ENCODE assay signal across 23 cellular contexts in genomic region chr1:5921671-5922070, GRCh38.
"Had no signal": no experiment of that assay in that cellular context is flagged by ENCODE, and none has a peak within 500 bp of the region (broad histone marks: within the 10 kb centered on the region; RNA-seq: fewer than 3 reads in every experiment).

No MANE protein-coding gene starts in this region.

- H3K9me3 ChIP-seq: esophagus squamous epithelium, heart left ventricle, right atrium auricular region, sigmoid colon, testis, tibial nerve had no signal

- H3K27ac ChIP-seq: epithelial cell of prostate, esophagus squamous epithelium, heart left ventricle, right atrium auricular region, sigmoid colon, testis, tibial nerve had no signal

- FAIRE-seq: frontal cortex had no signal

- H3K27ac Mint-ChIP-seq: natural killer cell treated with Interleukin-12 subunit alpha and Interleukin-12 subunit beta and Interleukin-15 and Interleukin-18, amount 100 ng/mL, for 72 hours; stimulated activated naive B cell treated with anti-CD40 and anti-IgM and Interleukin-4, amounts not matched to agents 10 μg/mL and 1 μg/mL and 100 μg/mL, for 72 hours had no signal

- H3K4me1 ChIP-seq: esophagus squamous epithelium, heart left ventricle, right atrium auricular region, sigmoid colon, testis had no signal

- ATAC-seq: effector memory CD8-positive, alpha-beta T cell; heart left ventricle; left colon; left ventricle myocardium superior; natural killer cell treated with Interleukin-12 subunit alpha and Interleukin-12 subunit beta and Interleukin-15 and Interleukin-18, amount 100 ng/mL, for 72 hours; stimulated activated naive B cell treated with anti-CD40 and anti-IgM and Interleukin-4, amounts not matched to agents 10 μg/mL and 1 μg/mL and 100 μg/mL, for 72 hours; stimulated activated naive CD8-positive, alpha-beta T cell treated with anti-CD3 and anti-CD28 coated beads, Interleukin-15, amount 100 ng/mL, for 72 hours had no signal

- H3K27me3 ChIP-seq: esophagus squamous epithelium, heart left ventricle, right atrium auricular region, sigmoid colon, testis, tibial nerve had no signal

- H3K4me3 ChIP-seq: esophagus squamous epithelium, heart left ventricle, lung, right atrium auricular region, sigmoid colon, skin epidermis, testis, tibial nerve had no signal

- H3K4me3 Mint-ChIP-seq: effector memory CD8-positive, alpha-beta T cell; natural killer cell treated with Interleukin-12 subunit alpha and Interleukin-12 subunit beta and Interleukin-15 and Interleukin-18, amount 100 ng/mL, for 72 hours; stimulated activated naive B cell treated with anti-CD40 and anti-IgM and Interleukin-4, amounts not matched to agents 10 μg/mL and 1 μg/mL and 100 μg/mL, for 72 hours; stimulated activated naive CD8-positive, alpha-beta T cell treated with anti-CD3 and anti-CD28 coated beads, Interleukin-15, amount 100 ng/mL, for 72 hours had no signal

- DNase-seq: cortex of kidney; effector memory CD8-positive, alpha-beta T cell; esophagus squamous epithelium; heart left ventricle; hippocampal formation; left colon; left ventricle myocardium superior; mesenchymal stem cell; midbrain; posterior cingulate gyrus; sigmoid colon; stimulated activated CD4-positive, alpha-beta T cell treated with anti-CD3 and anti-CD28 coated beads, Interleukin-2, amount 100 ng/mL, for 24 hours; stimulated activated CD4-positive, alpha-beta T cell treated with anti-CD3 and anti-CD28 coated beads, Interleukin-4, amount 100 ng/mL, for 4 hours; stimulated activated naive B cell treated with anti-CD40 and anti-IgM and Interleukin-4, amounts not matched to agents 10 μg/mL and 1 μg/mL and 100 μg/mL, for 72 hours; stimulated activated naive CD8-positive, alpha-beta T cell treated with anti-CD3 and anti-CD28 coated beads, Interleukin-15, amount 100 ng/mL, for 72 hours; testis had no signal

- H3K4me1 Mint-ChIP-seq: stimulated activated naive B cell treated with anti-CD40 and anti-IgM and Interleukin-4, amounts not matched to agents 10 μg/mL and 1 μg/mL and 100 μg/mL, for 72 hours; stimulated activated naive CD8-positive, alpha-beta T cell treated with anti-CD3 and anti-CD28 coated beads, Interleukin-15, amount 100 ng/mL, for 72 hours had no signal

- H3K9me3 Mint-ChIP-seq: natural killer cell treated with Interleukin-12 subunit alpha and Interleukin-12 subunit beta and Interleukin-15 and Interleukin-18, amount 100 ng/mL, for 72 hours; stimulated activated naive CD8-positive, alpha-beta T cell treated with anti-CD3 and anti-CD28 coated beads, Interleukin-15, amount 100 ng/mL, for 72 hours had no signal

- H3K27me3 Mint-ChIP-seq: effector memory CD8-positive, alpha-beta T cell; natural killer cell treated with Interleukin-12 subunit alpha and Interleukin-12 subunit beta and Interleukin-15 and Interleukin-18, amount 100 ng/mL, for 72 hours; stimulated activated naive B cell treated with anti-CD40 and anti-IgM and Interleukin-4, amounts not matched to agents 10 μg/mL and 1 μg/mL and 100 μg/mL, for 72 hours; stimulated activated naive CD8-positive, alpha-beta T cell treated with anti-CD3 and anti-CD28 coated beads, Interleukin-15, amount 100 ng/mL, for 72 hours had no signal
